ENCODE assay signal across 8 cellular contexts in the genomic region with DNA sequence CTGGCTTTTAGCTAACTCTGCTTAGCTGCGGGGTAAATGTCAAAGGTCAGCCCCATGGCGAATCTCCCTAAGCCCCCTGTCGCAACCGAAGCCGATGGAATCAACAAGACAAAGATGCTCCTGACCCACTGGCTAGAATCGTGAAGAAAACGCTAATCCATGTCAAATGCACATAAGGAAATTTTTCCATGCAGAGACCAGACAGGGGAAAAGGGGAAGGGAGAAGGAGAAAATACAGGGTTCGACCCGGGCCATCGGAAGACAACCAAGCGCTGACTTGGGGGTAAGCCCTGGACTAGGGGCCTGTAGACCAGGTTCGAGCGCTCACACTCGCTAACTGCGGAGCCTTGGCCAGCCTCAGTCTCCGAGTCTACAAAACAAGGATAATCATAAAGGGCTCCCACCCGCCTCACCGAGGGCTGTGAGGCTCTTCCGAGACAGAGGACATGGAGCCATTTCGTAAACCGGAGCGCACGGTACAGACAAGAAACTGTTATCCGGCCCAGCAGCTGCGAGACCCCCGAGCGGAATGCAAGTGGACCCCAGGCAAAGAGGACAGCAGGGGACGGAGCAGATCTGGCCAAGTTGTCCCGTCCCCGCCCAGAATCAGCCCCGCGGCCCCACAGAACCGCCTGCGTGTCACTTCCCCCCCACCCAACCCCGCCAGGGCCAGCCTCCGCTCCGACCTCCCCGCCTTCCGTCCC. TPM values are rescaled to one million over a fixed set of nuclear protein-coding genes. Genes with fewer than 3 reads are reported as not detected.
DNase-seq lines count a peak whose midpoint lies in the region; ATAC-seq and TF ChIP-seq lines count a peak whose summit lies in the region.

No MANE protein-coding gene starts in this region.

- H3K4me2 ChIP-seq in DND-41 (ENCODE audit: insufficient read depth, low read length) (peak overlapping the region; percentile 81), neural cell (ENCODE audit: low read length) (peak overlapping the region; percentile 72)

- TF ChIP-seq EP300 in neural cell (conservative IDR thresholded peaks at IDR 0.05; ENCODE audit: poor library complexity, severe bottlenecking), result no peak

- TF ChIP-seq CTCF in DND-41 (IDR thresholded peaks at IDR 0.05; ENCODE audit: borderline replicate concordance, extremely low read depth, low read length, poor library complexity, severe bottlenecking), result no peak
- TF ChIP-seq CTCF in HFFc6 (IDR thresholded peaks at IDR 0.05), result no peak
- no peak for TF ChIP-seq CTCF in neural cell (IDR thresholded peaks at IDR 0.05; ENCODE audit: poor library complexity, severe bottlenecking)

- DNase-seq in DND-41 (no peak), HFFc6 (no peak), SK-N-DZ (ENCODE audit: low spot score) (peak; percentile 22), erythroblast (lab: John Stamatoyannopoulos, UW) (peak; percentile 38 to 63), NCI-H526 treated with DMSO at 0.1 percent for 48 hours (lab: John Stamatoyannopoulos, UW) (no peak), mucosa of gallbladder (ENCODE audit: low spot score) (no peak)
- no peak for DNase-seq in stimulated activated CD4-positive, alpha-beta T cell treated with anti-CD3 and anti-CD28 coated beads, Interleukin-4, amount 100 ng/mL, for 24 hours

- peak overlapping the region; percentile 97 for H3K27ac Mint-ChIP-seq in HFFc6

- H3K4me1 Mint-ChIP-seq in HFFc6 (ENCODE audit: low read depth), result peaks cover 56% of the 10 kb centered on the region

- H3K4me3 Mint-ChIP-seq in HFFc6, result peak overlapping the region; percentile 98

- H3F3A ChIP-seq in neural cell (ENCODE audit: insufficient read depth, low read length, poor library complexity, severe bottlenecking), result no peaks in the 10 kb centered on the region

- peaks cover 34% of the 10 kb centered on the region for H3K36me3 Mint-ChIP-seq in HFFc6 (ENCODE audit: low read depth)

- TF ChIP-seq RAD21 in neural cell (conservative IDR thresholded peaks at IDR 0.05), result no peak

- H3K27ac ChIP-seq in DND-41 (ENCODE audit: low read length) (peak overlapping the region; percentile 74), neural cell (ENCODE audit: low read length) (peak overlapping the region; percentile 86)

- H2AFZ ChIP-seq in DND-41 (ENCODE audit: low read depth, low read length), result peak overlapping the region; percentile 75
- H2AFZ ChIP-seq in neural cell (ENCODE audit: low read depth, low read length), result peak overlapping the region; percentile 54

- H3K9me3 ChIP-seq in DND-41 (ENCODE audit: insufficient read depth, low read length, severe bottlenecking) (no peaks in the 10 kb centered on the region), neural cell (ENCODE audit: low read length) (no peaks in the 10 kb centered on the region)

- H4K20me1 ChIP-seq in DND-41 (ENCODE audit: insufficient read depth, low read length) (peaks cover 43% of the 10 kb centered on the region), neural cell (ENCODE audit: insufficient read depth) (no peaks in the 10 kb centered on the region)

- H3K27me3 ChIP-seq in DND-41 (ENCODE audit: insufficient read depth, low read length, poor library complexity) (no peaks in the 10 kb centered on the region), neural cell (ENCODE audit: insufficient read depth, low read depth, low read length) (no peaks in the 10 kb centered on the region)

- TF ChIP-seq POLR2A in erythroblast (IDR thresholded peaks at IDR 0.05; ENCODE audit: low read length), result no peak

- H3K9me2 ChIP-seq in neural cell (ENCODE audit: insufficient read depth, low read length), result no peaks in the 10 kb centered on the region

- ATAC-seq in DND-41 (ENCODE audit: insufficient read depth, low read depth), result peak; percentile 24

- H3K9me3 Mint-ChIP-seq in HFFc6, result peaks cover 4% of the 10 kb centered on the region

- H3K36me3 ChIP-seq in DND-41 (ENCODE audit: insufficient read depth, low read length) (peaks cover 27% of the 10 kb centered on the region), neural cell (ENCODE audit: insufficient read depth, low read length) (no peaks in the 10 kb centered on the region)

- H3K4me3 ChIP-seq in DND-41 (ENCODE audit: low read depth in 1 of 2, low read length in 2 of 2) (peak overlapping the region; percentile 51 to 91), neural cell (ENCODE audit: low read length) (peak overlapping the region; percentile 84)

- peaks cover 49% of the 10 kb centered on the region for H3K4me1 ChIP-seq in DND-41 (ENCODE audit: insufficient read depth, low read length)

- no peaks in the 10 kb centered on the region; the same call in 1 of the 2 replicates for H3K27me3 Mint-ChIP-seq in HFFc6 (ENCODE audit: insufficient read depth)

- H3K9ac ChIP-seq in DND-41 (ENCODE audit: low read depth, low read length) (peak overlapping the region; percentile 75), neural cell (ENCODE audit: low read length) (peak overlapping the region; percentile 83)

- peaks cover 59% of the 10 kb centered on the region for H3K79me2 ChIP-seq in DND-41 (ENCODE audit: insufficient read depth, low read length)
- peaks cover 47% of the 10 kb centered on the region for H3K79me2 ChIP-seq in neural cell (replicated peaks; ENCODE audit: insufficient read depth, low read length)

TF ChIP-seq in neural cell, 6 proteins besides CTCF, POLR2A, EP300 and RAD21:
- TF ChIP-seq EZH2 (IDR thresholded peaks at IDR 0.05; ENCODE audit: borderline replicate concordance, insufficient read depth, low read length, poor library complexity, severe bottlenecking), result no peak
- no peak for TF ChIP-seq MXI1 (conservative IDR thresholded peaks at IDR 0.05; ENCODE audit: poor library complexity, severe bottlenecking)

RNA-seq across cellular contexts. Expression of a gene that starts 0.5 kb away (rescaled TPM):
- 100 to 1,000 TPM; 203 to 231 (median 215) TPM for total RNA-seq in HFFc6 (2021; fragmentation: NEBNext Ultra II Directional; extraction: Animal tissue kit (Norgen Biotek cat#: 25700))
- 63.0 and 63.8 TPM in 2 replicates for polyA plus RNA-seq in SK-N-DZ (2014; cell fraction: cytosol; rRNA removed)
- polyA plus RNA-seq in SK-N-DZ (2014; cell fraction: nucleus; rRNA removed), result 30.9 and 40.5 TPM in 2 replicates
- 107 and 118 TPM in 2 replicates for polyA plus RNA-seq in neural cell
- polyA minus RNA-seq in neural cell, result 140 and 145 TPM in 2 replicates
- 106 TPM for total RNA-seq in mucosa of gallbladder

RNA-seq across cellular contexts. Expression of a gene that starts 23.3 kb away (rescaled TPM):
- 1 to 10 TPM; 4.6 to 5.7 (median 4.9) TPM for total RNA-seq in HFFc6 (2021; fragmentation: NEBNext Ultra II Directional; extraction: Animal tissue kit (Norgen Biotek cat#: 25700))
- 17.5 and 20.9 TPM in 2 replicates for polyA plus RNA-seq in SK-N-DZ (2014; cell fraction: cytosol; rRNA removed)
- 27.6 and 39.4 TPM in 2 replicates for polyA plus RNA-seq in SK-N-DZ (2014; cell fraction: nucleus; rRNA removed)
- polyA plus RNA-seq in neural cell, result 10.3 and 14.1 TPM in 2 replicates
- polyA minus RNA-seq in neural cell, result 9.4 and 14.9 TPM in 2 replicates
- 21.4 TPM for total RNA-seq in mucosa of gallbladder

RNA-seq across cellular contexts. Expression of a gene that starts 37.2 kb away (rescaled TPM):
- total RNA-seq in HFFc6 (2021; fragmentation: NEBNext Ultra II Directional; extraction: Animal tissue kit (Norgen Biotek cat#: 25700)), result 10 to 100 TPM in 3 of 6 experiments, 1 to 10 TPM in 3; 5.1 to 12.3 (median 10.4) TPM
- polyA plus RNA-seq in SK-N-DZ (2014; cell fraction: cytosol; rRNA removed), result 0.91 and 1.8 TPM in 2 replicates
- polyA plus RNA-seq in SK-N-DZ (2014; cell fraction: nucleus; rRNA removed), result 2.1 and 2.2 TPM in 2 replicates
- polyA plus RNA-seq in neural cell, result 0.42 and 0.78 TPM in 2 replicates
- 0.58 and 0.73 TPM in 2 replicates for polyA minus RNA-seq in neural cell
- 12.2 TPM for total RNA-seq in mucosa of gallbladder

Comparison
In these comparisons a context has a peak if more than half of its experiments do, and no peak if none do; other contexts are left out.
1. DNase-seq: peak in SK-N-DZ (single experiment) and erythroblast (2 of 2); none in DND-41 (single experiment), HFFc6 (single experiment), NCI-H526 treated with DMSO at 0.1 percent for 48 hours (single experiment), mucosa of gallbladder (single experiment) and stimulated activated CD4-positive, alpha-beta T cell treated with anti-CD3 and anti-CD28 coated beads, Interleukin-4, amount 100 ng/mL, for 24 hours (single experiment).